Comparison of ENCODE assay signal across 8 cellular contexts in genomic region chr22:49971232-49972162, GRCh38. TPM values are rescaled to one million over a fixed set of nuclear protein-coding genes. Genes with fewer than 3 reads are reported as not detected.
DNase-seq lines count a peak whose midpoint lies in the region; ATAC-seq and TF ChIP-seq lines count a peak whose summit lies in the region.

No MANE protein-coding gene starts in this region.

- H3K9me3 Mint-ChIP-seq in activated T-cell treated with anti-CD3 and anti-CD28 coated beads, Interleukin-2, amount 50 U/mL, for 4 hours, result no peaks in the 10 kb centered on the region
- H3K9me3 Mint-ChIP-seq in neural crest cell, result no peaks in the 10 kb centered on the region

- H3K27me3 ChIP-seq in tibial nerve, result no peaks in the 10 kb centered on the region

- no peaks in the 10 kb centered on the region for H3K9me3 ChIP-seq in tibial nerve

- H3K27ac Mint-ChIP-seq in neural crest cell (ENCODE audit: unreplicated experiment), result no peak overlapping the region

- H3K4me3 Mint-ChIP-seq in activated T-cell treated with anti-CD3 and anti-CD28 coated beads, Interleukin-2, amount 50 U/mL, for 4 hours, result peak overlapping the region; percentile 84
- peak overlapping the region; percentile 81 for H3K4me3 Mint-ChIP-seq in neural crest cell

- TF ChIP-seq CTCF in neural crest cell (conservative IDR thresholded peaks at IDR 0.05), result no peak
- peak in 1 of 5 experiments; percentile 9 for TF ChIP-seq CTCF in tibial nerve (IDR thresholded peaks at IDR 0.05)

- peak; percentile 57 to 75 for TF ChIP-seq EP300 in tibial nerve (IDR thresholded peaks at IDR 0.05)

- DNase-seq in EL (peak; percentile 78), LHCN-M2 (ENCODE audit: low read depth) (peak; percentile 63), fibroblast of the conjunctiva (ENCODE audit: low read depth) (peak; percentile 31), neural crest cell (ENCODE audit: low read depth, low spot score) (peak; percentile 7), tibial nerve (ENCODE audit: low spot score in 2 of 2) (peak; percentile 61 to 69), GDM1 (lab: John Stamatoyannopoulos, UW) (no peak)
- DNase-seq in activated T-cell treated with anti-CD3 and anti-CD28 coated beads, Interleukin-2, amount 50 U/mL, for 4 hours, result peak; percentile 78

- peak overlapping the region; percentile 45 to 76 (median 57) for H3K4me3 ChIP-seq in tibial nerve

- TF ChIP-seq POLR2A in tibial nerve (IDR thresholded peaks at IDR 0.05), result peak; percentile 6 to 14

- peaks cover 35% of the 10 kb centered on the region for H3K4me1 Mint-ChIP-seq in activated T-cell treated with anti-CD3 and anti-CD28 coated beads, Interleukin-2, amount 50 U/mL, for 4 hours (ENCODE audit: low read depth)
- H3K4me1 Mint-ChIP-seq in neural crest cell, result peaks cover 16% of the 10 kb centered on the region

- 4 to 5% methylated on average over 20 to 80 of the region's 81 CpGs for WGBS in tibial nerve, 2 donors

- ATAC-seq in GM21619 (IDR thresholded peaks at IDR 0.05; ENCODE audit: unreplicated experiment), result peak; percentile 17
- ATAC-seq in activated T-cell treated with anti-CD3 and anti-CD28 coated beads, Interleukin-2, amount 50 U/mL, for 4 hours, result peak; percentile 64 to 66

- H3K4me1 ChIP-seq in tibial nerve, result peaks cover 0 to 70% (median 40%) of the 10 kb centered on the region in 4 donors

- H3K36me3 ChIP-seq in tibial nerve, result no peaks in the 10 kb centered on the region

- no peaks in the 10 kb centered on the region for H3K27me3 Mint-ChIP-seq in activated T-cell treated with anti-CD3 and anti-CD28 coated beads, Interleukin-2, amount 50 U/mL, for 4 hours (ENCODE audit: low read depth)
- H3K27me3 Mint-ChIP-seq in neural crest cell (ENCODE audit: low read depth), result peaks cover 20% of the 10 kb centered on the region

- H3K36me3 Mint-ChIP-seq in activated T-cell treated with anti-CD3 and anti-CD28 coated beads, Interleukin-2, amount 50 U/mL, for 4 hours (ENCODE audit: insufficient read depth), result peaks cover under 1% of the 10 kb centered on the region
- H3K36me3 Mint-ChIP-seq in neural crest cell (ENCODE audit: low read depth), result no peaks in the 10 kb centered on the region

- H3K27ac ChIP-seq in tibial nerve, result peak overlapping the region; percentile 80 to 95 (median 92)

RNA-seq across cellular contexts. Expression of gene PIM3, which starts 10.9 kb away (rescaled TPM):
- 30.5 and 30.8 TPM in 2 replicates for total RNA-seq in LHCN-M2 (2014; rRNA removed)
- 8.4 TPM for polyA plus RNA-seq in LHCN-M2 (2012)
- 100 to 1,000 TPM; 426 to 498 (median 461) TPM for total RNA-seq in activated T-cell treated with anti-CD3 and anti-CD28 coated beads, Interleukin-2, amount 50 U/mL, for 4 hours
- 29.9 and 31.0 TPM in 2 replicates for total RNA-seq in neural crest cell
- total RNA-seq in tibial nerve, result 100 to 1,000 TPM in 3 of 4 donors, 10 to 100 TPM in 1; 98.3 to 138 (median 119) TPM

RNA-seq across cellular contexts. Expression of gene IL17REL, which starts 41.1 kb away (rescaled TPM):
- total RNA-seq in LHCN-M2 (2014; rRNA removed) (not detected in 2 replicates), neural crest cell (0.07 TPM in 1 of 2 replicates, not detected in the other), tibial nerve (not detected)
- not detected for polyA plus RNA-seq in LHCN-M2 (2012)
- total RNA-seq in activated T-cell treated with anti-CD3 and anti-CD28 coated beads, Interleukin-2, amount 50 U/mL, for 4 hours, result under 1 TPM; 0.08 to 0.24 (median 0.13) TPM

RNA-seq across cellular contexts. Expression of gene CRELD2, which starts 53.1 kb away (rescaled TPM):
- 71.1 and 91.8 TPM in 2 replicates for total RNA-seq in LHCN-M2 (2014; rRNA removed)
- 54.1 TPM for polyA plus RNA-seq in LHCN-M2 (2012)
- total RNA-seq in activated T-cell treated with anti-CD3 and anti-CD28 coated beads, Interleukin-2, amount 50 U/mL, for 4 hours, result 10 to 100 TPM; 62.8 to 71.2 (median 64.2) TPM
- total RNA-seq in neural crest cell, result 39.6 and 43.8 TPM in 2 replicates
- total RNA-seq in tibial nerve, result 10 to 100 TPM; 44.8 to 80.4 (median 65.1) TPM

RNA-seq across cellular contexts. Expression of gene ALG12, which starts 53.3 kb away (rescaled TPM):
- total RNA-seq in LHCN-M2 (2014; rRNA removed) (18.1 and 19.4 TPM in 2 replicates), neural crest cell (21.2 and 24.7 TPM in 2 replicates), tibial nerve (10 to 100 TPM in 3 of 4 donors, 1 to 10 TPM in 1; 9.0 to 17.4 (median 14.5) TPM)
- polyA plus RNA-seq in LHCN-M2 (2012), result 14.5 TPM
- total RNA-seq in activated T-cell treated with anti-CD3 and anti-CD28 coated beads, Interleukin-2, amount 50 U/mL, for 4 hours, result 10 to 100 TPM; 13.5 to 18.6 (median 14.6) TPM
